In genomic region chr12:113770389-113770865, GRCh38 we compare ENCODE assay signal across 1 cellular context.
TF ChIP-seq lines count a peak whose summit lies in the region.

No MANE protein-coding gene starts in this region.

TF ChIP-seq in HepG2, 621 proteins besides CTCF, POLR2A, EP300 and RAD21 (continued from another document and continues in another):
- TF ChIP-seq ZNF597 (CRISPR knock-in tag; IDR thresholded peaks at IDR 0.05) (no peak), SRY (CRISPR knock-in tag; IDR thresholded peaks at IDR 0.05) (0 out of 2 replicates have a peak, but pooled peaks have one; percentile 30), KDM5B (CRISPR knock-in tag; IDR thresholded peaks at IDR 0.05; ENCODE audit: borderline replicate concordance) (peak; percentile 89; the same call in 1 of the 2 replicates), DDIT3 (CRISPR knock-in tag; IDR thresholded peaks at IDR 0.05) (no peak), SAFB2 (CRISPR knock-in tag; IDR thresholded peaks at IDR 0.05; ENCODE audit: borderline replicate concordance, low read depth) (no peak), JUND (CRISPR knock-in tag; IDR thresholded peaks at IDR 0.05) (0 out of 2 replicates have a peak, but pooled peaks have one; percentile 30), ZNF572 (CRISPR knock-in tag; IDR thresholded peaks at IDR 0.05) (no peak), ZNF782 (CRISPR knock-in tag; IDR thresholded peaks at IDR 0.05; ENCODE audit: borderline replicate concordance) (peak; percentile 57; the same call in 1 of the 2 replicates), ZNF326 (CRISPR knock-in tag; IDR thresholded peaks at IDR 0.05; ENCODE audit: borderline replicate concordance) (no peak), ZNF280B (CRISPR knock-in tag; IDR thresholded peaks at IDR 0.05; ENCODE audit: borderline replicate concordance) (peak; percentile 69; the same call in 1 of the 2 replicates), HNRNPK (IDR thresholded peaks at IDR 0.05; ENCODE audit: low read depth, low read length, poor library complexity, severe bottlenecking) (no peak), MNT (IDR thresholded peaks at IDR 0.05) (peak; percentile 39; the same call in 1 of the 2 replicates), ZBTB43 (CRISPR knock-in tag; conservative IDR thresholded peaks at IDR 0.05) (0 out of 2 replicates have a peak, but pooled peaks have one; percentile 36), ZNF713 (CRISPR knock-in tag; IDR thresholded peaks at IDR 0.05) (no peak), ZNF430 (CRISPR knock-in tag; IDR thresholded peaks at IDR 0.05) (peak; percentile 82), ZFP37 (CRISPR knock-in tag; IDR thresholded peaks at IDR 0.05; ENCODE audit: borderline replicate concordance) (peak; percentile 62; the same call in 1 of the 2 replicates), TFAP4 (IDR thresholded peaks at IDR 0.05; ENCODE audit: borderline replicate concordance, low read depth) (peak; percentile 100), GABPA (IDR thresholded peaks at IDR 0.05; ENCODE audit: low read depth, low read length) (peak; percentile 29; the same call in 1 of the 2 replicates), GABPA (CRISPR knock-in tag; IDR thresholded peaks at IDR 0.05; ENCODE audit: low read depth) (peak; percentile 87), ZNF282 (IDR thresholded peaks at IDR 0.05; ENCODE audit: partially characterized antibody) (no peak), ZMYM4 (CRISPR knock-in tag; IDR thresholded peaks at IDR 0.05) (peak; percentile 96), NFYC (CRISPR knock-in tag; IDR thresholded peaks at IDR 0.05) (peak; percentile 37; the same call in 1 of the 2 replicates), ZNF747 (CRISPR knock-in tag; IDR thresholded peaks at IDR 0.05; ENCODE audit: borderline replicate concordance) (peak; percentile 95), ZNF746 (CRISPR knock-in tag; IDR thresholded peaks at IDR 0.05) (peak; percentile 94), AHR (CRISPR knock-in tag; IDR thresholded peaks at IDR 0.05) (peak; percentile 44; the same call in 1 of the 2 replicates), ZNF281 (CRISPR knock-in tag; IDR thresholded peaks at IDR 0.05; ENCODE audit: borderline replicate concordance) (peak; percentile 81; the same call in 1 of the 2 replicates), CSRNP1 (CRISPR knock-in tag; IDR thresholded peaks at IDR 0.05) (peak; percentile 78; the same call in 1 of the 2 replicates), KAT8 (CRISPR knock-in tag; IDR thresholded peaks at IDR 0.05) (peak; percentile 89), ZNF543 (CRISPR knock-in tag; IDR thresholded peaks at IDR 0.05) (peak; percentile 87), MAFF (IDR thresholded peaks at IDR 0.05; ENCODE audit: low read depth, low read length) (no peak), MYC (CRISPR knock-in tag; IDR thresholded peaks at IDR 0.05; ENCODE audit: borderline replicate concordance) (peak; percentile 87; the same call in 1 of the 2 replicates), HMGXB4 (CRISPR knock-in tag; IDR thresholded peaks at IDR 0.05; ENCODE audit: borderline replicate concordance in 1 of 2, low read depth in 1 of 2) (peak; percentile 64 to 78; a peak in 2 of 4 replicates), SOX13 (IDR thresholded peaks at IDR 0.05) (0 out of 2 replicates have a peak, but pooled peaks have one; percentile 47), SOX13 (CRISPR knock-in tag; conservative IDR thresholded peaks at IDR 0.05 in 1 of 2, IDR thresholded peaks at IDR 0.05 in 1 of 2) (peak in 1 of 2 experiments; percentile 89; a peak in 2 of 4 replicates), GATA4 (IDR thresholded peaks at IDR 0.05; ENCODE audit: borderline replicate concordance, low read depth) (peak; percentile 82; the same call in 1 of the 2 replicates), HNF1A (IDR thresholded peaks at IDR 0.05; ENCODE audit: low read depth) (peak; percentile 77), HNF1A (CRISPR knock-in tag; IDR thresholded peaks at IDR 0.05; ENCODE audit: borderline replicate concordance) (peak; percentile 94), ZNF12 (CRISPR knock-in tag; IDR thresholded peaks at IDR 0.05) (peak; percentile 41; the same call in 1 of the 2 replicates), ZKSCAN1 (IDR thresholded peaks at IDR 0.05; ENCODE audit: low read length) (peak; percentile 52; the same call in 1 of the 2 replicates), ZNF24 (IDR thresholded peaks at IDR 0.05) (peak; percentile 48; the same call in 1 of the 2 replicates), ZNF678 (CRISPR knock-in tag; IDR thresholded peaks at IDR 0.05) (no peak), FOXA1 (IDR thresholded peaks at IDR 0.05) (peak; percentile 64; the same call in 1 of the 2 replicates), FOXA1 (CRISPR knock-in tag; IDR thresholded peaks at IDR 0.05) (peak; percentile 87)
